Comparison of ENCODE assay signal across 8 cellular contexts in the genomic region with DNA sequence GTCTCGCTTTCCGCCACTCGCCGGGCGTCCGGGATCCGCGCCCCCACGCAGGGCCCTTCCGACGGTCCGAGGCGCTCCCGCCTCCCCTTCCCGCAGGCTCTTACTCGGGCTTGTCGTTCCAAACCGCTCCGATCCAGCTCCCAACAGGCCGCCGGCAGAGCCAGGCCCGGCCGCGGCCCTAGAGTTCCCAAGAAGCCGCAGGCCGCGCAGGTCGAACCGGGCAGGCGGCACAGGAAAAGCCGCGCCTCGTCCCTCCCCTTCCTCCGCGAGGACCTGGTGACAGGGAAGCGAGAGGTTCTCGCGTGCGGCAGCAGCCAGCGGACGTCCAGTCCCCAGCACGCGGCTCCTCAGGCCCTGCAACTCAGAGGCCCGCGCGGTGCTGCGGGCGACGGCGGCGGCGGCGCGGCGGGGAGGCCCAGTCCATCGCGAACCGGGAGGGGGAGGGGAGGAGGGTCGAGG. TPM values are rescaled to one million over a fixed set of nuclear protein-coding genes. Genes with fewer than 3 reads are reported as not detected.
DNase-seq lines count a peak whose midpoint lies in the region; ATAC-seq, FAIRE-seq and TF ChIP-seq lines count a peak whose summit lies in the region.

No MANE protein-coding gene starts in this region.

- H3K4me1 Mint-ChIP-seq in activated T-helper 1 cell treated with anti-CD3 and anti-CD28 coated beads, Interleukin-12 subunit alpha, Interleukin-12 subunit beta, Interleukin-2, Interleukin-4 antibody, amounts not matched to agents 30 ng/mL and 10 ng/mL and 1 ng/mL, durations not matched to agents 14 hours and 24 hours and 36 hours (ENCODE audit: low read depth): peaks cover 45% of the 10 kb centered on the region

- no CpG with 5 or more reads among the region's 59 CpGs for WGBS in A549 (ENCODE audit: missing lambda C conversion rate)

- CTCF ChIA-PET in A549 (lab: Yijun Ruan, JAX): interaction anchor here (0.7 to 3.1 kb wide), 46 partner anchors 8 to 483 kb away, joined by 3 to 30 read pairs (median 5); partner anchors contain the start of gene HEATR5A

- H3K36me3 Mint-ChIP-seq in activated T-helper 1 cell treated with anti-CD3 and anti-CD28 coated beads, Interleukin-12 subunit alpha, Interleukin-12 subunit beta, Interleukin-2, Interleukin-4 antibody, amounts not matched to agents 30 ng/mL and 10 ng/mL and 1 ng/mL, durations not matched to agents 14 hours and 24 hours and 36 hours (ENCODE audit: low read depth): peaks cover 20% of the 10 kb centered on the region

- H3K9me3 Mint-ChIP-seq in activated T-helper 1 cell treated with anti-CD3 and anti-CD28 coated beads, Interleukin-12 subunit alpha, Interleukin-12 subunit beta, Interleukin-2, Interleukin-4 antibody, amounts not matched to agents 30 ng/mL and 10 ng/mL and 1 ng/mL, durations not matched to agents 14 hours and 24 hours and 36 hours: no peaks in the 10 kb centered on the region

- ATAC-seq in A549 (peak; percentile 27 to 73), GM18873 (IDR thresholded peaks at IDR 0.05; ENCODE audit: low FRiP score, unreplicated experiment) (peak; percentile 22), HG03439 (IDR thresholded peaks at IDR 0.05; ENCODE audit: unreplicated experiment) (peak; percentile 32), left ventricle myocardium superior (peak; percentile 64)

- POLR2A ChIA-PET in A549 (lab: Yijun Ruan, JAX): interaction anchor here (0.5 to 4.1 kb wide), 26 partner anchors 12 to 250 kb away, joined by 3 to 51 read pairs (median 4); partner anchors contain the start of genes AP4S1, DTD2, HEATR5A and STRN3

- no peak for DNase-seq in A549 (ENCODE audit: low read depth in 1 of 2, low spot score in 1 of 2)
- DNase-seq in activated T-helper 1 cell treated with anti-CD3 and anti-CD28 coated beads, Interleukin-12 subunit alpha, Interleukin-12 subunit beta, Interleukin-2, Interleukin-4 antibody, amounts not matched to agents 30 ng/mL and 10 ng/mL and 1 ng/mL, durations not matched to agents 14 hours and 24 hours and 36 hours (ENCODE audit: low spot score): no peak
- DNase-seq in left ventricle myocardium superior: no peak
- DNase-seq in skeletal muscle cell (ENCODE audit: low read depth): no peak
- no peak for DNase-seq in NCI-H2227 (lab: John Stamatoyannopoulos, UW; ENCODE audit: unreplicated experiment)
- no peak for DNase-seq in NCI-H69 (lab: John Stamatoyannopoulos, UW)

- H3K4me2 ChIP-seq in A549: peak overlapping the region; percentile 82

- TF ChIP-seq CTCF in A549 (IDR thresholded peaks at IDR 0.05): no peak

- peak overlapping the region; percentile 92 for H3K4me3 ChIP-seq in A549
- peak overlapping the region; percentile 85 for H3K4me3 ChIP-seq in skeletal muscle cell (ENCODE audit: low read depth, low read length)

- TF ChIP-seq EP300 in A549 (IDR thresholded peaks at IDR 0.05): no peak

- H3K27ac Mint-ChIP-seq in activated T-helper 1 cell treated with anti-CD3 and anti-CD28 coated beads, Interleukin-12 subunit alpha, Interleukin-12 subunit beta, Interleukin-2, Interleukin-4 antibody, amounts not matched to agents 30 ng/mL and 10 ng/mL and 1 ng/mL, durations not matched to agents 14 hours and 24 hours and 36 hours: peak overlapping the region; percentile 96

- FAIRE-seq in A549 (lab: Jason Lieb, UNC): no peak

- no peaks in the 10 kb centered on the region for H3K9me3 ChIP-seq in A549

- intact Hi-C loops in activated T-helper 1 cell treated with anti-CD3 and anti-CD28 coated beads, Interleukin-12 subunit alpha, Interleukin-12 subunit beta, Interleukin-2, Interleukin-4 antibody, amounts not matched to agents 30 ng/mL and 10 ng/mL and 1 ng/mL, durations not matched to agents 14 hours and 24 hours and 36 hours (cut with micrococcal nuclease): loop anchor here (2.0 to 5.0 kb wide), 6 partner anchors 65 to 995 kb away; partner anchors contain the start of genes RNU6-7, RNU6-8 and SCFD1
- intact Hi-C loops in left ventricle myocardium superior (cut with micrococcal nuclease): no loop called here

- TF ChIP-seq RAD21 in A549 (conservative IDR thresholded peaks at IDR 0.05 in 1 of 2, IDR thresholded peaks at IDR 0.05 in 1 of 2): no peak

- H3K27me3 Mint-ChIP-seq in activated T-helper 1 cell treated with anti-CD3 and anti-CD28 coated beads, Interleukin-12 subunit alpha, Interleukin-12 subunit beta, Interleukin-2, Interleukin-4 antibody, amounts not matched to agents 30 ng/mL and 10 ng/mL and 1 ng/mL, durations not matched to agents 14 hours and 24 hours and 36 hours (ENCODE audit: insufficient read depth): peaks cover 3% of the 10 kb centered on the region

- H3K27ac ChIP-seq in A549: peak overlapping the region; percentile 96 to 99

- no peak; the same call in 1 of the 2 replicates for TF ChIP-seq POLR2A in A549 (IDR thresholded peaks at IDR 0.05; ENCODE audit: low read length)

- H3K4me3 Mint-ChIP-seq in activated T-helper 1 cell treated with anti-CD3 and anti-CD28 coated beads, Interleukin-12 subunit alpha, Interleukin-12 subunit beta, Interleukin-2, Interleukin-4 antibody, amounts not matched to agents 30 ng/mL and 10 ng/mL and 1 ng/mL, durations not matched to agents 14 hours and 24 hours and 36 hours: peak overlapping the region; percentile 86

- H3K4me1 ChIP-seq in A549: peaks cover 16% of the 10 kb centered on the region

TF ChIP-seq in A549, 52 proteins besides CTCF, POLR2A, EP300 and RAD21 (continues in another document):
- peak; percentile 43; the same call in 1 of the 2 replicates for TF ChIP-seq CBX8 (IDR thresholded peaks at IDR 0.05)
- no peak for TF ChIP-seq MAZ (IDR thresholded peaks at IDR 0.05; ENCODE audit: borderline replicate concordance, low read depth, low read length)
- no peak; the same call in 1 of the 2 replicates for TF ChIP-seq MYC (IDR thresholded peaks at IDR 0.05; ENCODE audit: borderline replicate concordance, low read length)
- no peak for TF ChIP-seq HOXB5 (CRISPR knock-in tag; IDR thresholded peaks at IDR 0.05)
- TF ChIP-seq, protein P1, sequence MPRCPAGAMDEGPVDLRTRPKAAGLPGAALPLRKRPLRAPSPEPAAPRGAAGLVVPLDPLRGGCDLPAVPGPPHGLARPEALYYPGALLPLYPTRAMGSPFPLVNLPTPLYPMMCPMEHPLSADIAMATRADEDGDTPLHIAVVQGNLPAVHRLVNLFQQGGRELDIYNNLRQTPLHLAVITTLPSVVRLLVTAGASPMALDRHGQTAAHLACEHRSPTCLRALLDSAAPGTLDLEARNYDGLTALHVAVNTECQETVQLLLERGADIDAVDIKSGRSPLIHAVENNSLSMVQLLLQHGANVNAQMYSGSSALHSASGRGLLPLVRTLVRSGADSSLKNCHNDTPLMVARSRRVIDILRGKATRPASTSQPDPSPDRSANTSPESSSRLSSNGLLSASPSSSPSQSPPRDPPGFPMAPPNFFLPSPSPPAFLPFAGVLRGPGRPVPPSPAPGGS (IDR thresholded peaks at IDR 0.05): 0 out of 3 replicates have a peak, but pooled peaks have one; percentile 16
- peak; percentile 13; the same call in 1 of the 2 replicates for TF ChIP-seq E2F6 (IDR thresholded peaks at IDR 0.05; ENCODE audit: borderline replicate concordance, low read depth)
- peak; percentile 100 for TF ChIP-seq HMGXB4 (CRISPR knock-in tag; IDR thresholded peaks at IDR 0.05; ENCODE audit: borderline replicate concordance)
- no peak for TF ChIP-seq SREBF2 (IDR thresholded peaks at IDR 0.05)
- TF ChIP-seq PBX3 (IDR thresholded peaks at IDR 0.05): no peak
- TF ChIP-seq RCOR1 (IDR thresholded peaks at IDR 0.05; ENCODE audit: low read depth, low read length): no peak
- TF ChIP-seq HDAC2 (IDR thresholded peaks at IDR 0.05): no peak

RNA-seq across cellular contexts. Expression of gene HECTD1, which starts 0.3 kb away (rescaled TPM):
- polyA plus RNA-seq in A549 (2011; rRNA removed) (149 and 154 TPM in 2 replicates), A549 (2017; fragmentation: RNase III; extraction: RNeasy Plus Mini Kit Qiagen cat#74134 plus additional on column Dnase treatment) (58.8 to 60.9 TPM (median 60.7 TPM) in 3 replicates)
- 29.0 and 29.7 TPM in 2 replicates for polyA plus RNA-seq in A549 (2012; cell fraction: cytosol; rRNA removed)
- 42.1 and 64.3 TPM in 2 replicates for polyA plus RNA-seq in A549 (2012; cell fraction: nucleus; rRNA removed)
- polyA minus RNA-seq in A549 (2011; rRNA and poly(A)+ RNA removed): 319 and 375 TPM in 2 replicates
- 118 and 127 TPM in 2 replicates for total RNA-seq in activated T-helper 1 cell treated with anti-CD3 and anti-CD28 coated beads, Interleukin-12 subunit alpha, Interleukin-12 subunit beta, Interleukin-2, Interleukin-4 antibody, amounts not matched to agents 30 ng/mL and 10 ng/mL and 1 ng/mL, durations not matched to agents 14 hours and 24 hours and 36 hours
- 159 TPM for total RNA-seq in left ventricle myocardium superior
